In genomic region chr3:126342991-126343661, GRCh38 we compare ENCODE assay signal across 12 cellular contexts. TPM values are rescaled to one million over a fixed set of nuclear protein-coding genes. Genes with fewer than 3 reads are reported as not detected.
A peak's percentile ranks its signal among the peaks of the same experiment; 100 is the strongest.
DNase-seq lines count a peak whose midpoint lies in the region; ATAC-seq and TF ChIP-seq lines count a peak whose summit lies in the region.
"Had no signal": no experiment of that assay in that cellular context is flagged by ENCODE, and none has a peak within 500 bp of the region (broad histone marks: within the 10 kb centered on the region; RNA-seq: fewer than 3 reads in every experiment).

No MANE protein-coding gene starts in this region.

- no peaks in the 10 kb centered on the region for H3K79me1 ChIP-seq in mesendoderm (ENCODE audit: low read length)

- POLR2A ChIA-PET in AG04450 (lab: Yijun Ruan, JAX) (no interaction called here), HCT116 (lab: Charles Lee) (no interaction called here)

- H2BK120ac ChIP-seq in mesendoderm (ENCODE audit: low read depth, low read length): no peak overlapping the region

- intact Hi-C loops in HCT116 (cut with micrococcal nuclease): no loop called here

- H2AK5ac ChIP-seq in mesendoderm (ENCODE audit: low read length): no peak overlapping the region

- H3K4me2 ChIP-seq in HCT116 (ENCODE audit: low read length): no peak overlapping the region
- no peak overlapping the region for H3K4me2 ChIP-seq in mesendoderm (ENCODE audit: low read length)

- H3K56ac ChIP-seq in mesendoderm (ENCODE audit: low read length): no peak overlapping the region

- no peak for TF ChIP-seq POLR2A in HCT116 (IDR thresholded peaks at IDR 0.05; ENCODE audit: borderline replicate concordance, extremely low read depth, insufficient read depth, insufficient read length)

- no peak overlapping the region for H3K9ac ChIP-seq in HCT116 (ENCODE audit: low read length)
- H3K9ac ChIP-seq in mesendoderm (ENCODE audit: low read length): no peak overlapping the region

- no TSS peak for BruUV-seq in HCT116 (replicated peaks; lab: Mats Ljungman, UMichigan)

- RAD21 ChIA-PET in HCT116 (lab: Charles Lee; ENCODE audit: low non-redundant PET in 1 of 2, low total read pairs in 2 of 2, uncharacterized antibody in 2 of 2, unreplicated experiment in 2 of 2): no interaction called here

- H2BK5ac ChIP-seq in mesendoderm (ENCODE audit: low read length): no peak overlapping the region

- no peak overlapping the region for H2AFZ ChIP-seq in HCT116 (ENCODE audit: low read depth, low read length, poor library complexity, severe bottlenecking)

- TF ChIP-seq CTCF in AG04450 (IDR thresholded peaks at IDR 0.05; ENCODE audit: low read depth, low read length): 0 out of 2 replicates have a peak, but pooled peaks have one; percentile 2
- 0 out of 6 replicates have a peak, but pooled peaks of 1 of the 3 experiments have one; percentile 5 for TF ChIP-seq CTCF in HCT116 (IDR thresholded peaks at IDR 0.05 in 2 of 3, conservative IDR thresholded peaks at IDR 0.05 in 1 of 3; ENCODE audit: borderline replicate concordance in 1 of 3, insufficient read depth in 1 of 3, low read depth in 2 of 3, low read length in 2 of 3)
- peak; percentile 2 for TF ChIP-seq CTCF in cardiac fibroblast (IDR thresholded peaks at IDR 0.05; ENCODE audit: low read depth, low read length)

- TF ChIP-seq RAD21 in HCT116 (IDR thresholded peaks at IDR 0.05; ENCODE audit: low read depth): no peak

- H3K27ac ChIP-seq in AG04450 (ENCODE audit: low read depth, low read length) (no peak overlapping the region), HCT116 (ENCODE audit: low read depth, low read length) (no peak overlapping the region), mesendoderm (ENCODE audit: low read depth, low read length) (no peak overlapping the region)

- no peak for DNase-seq in AG04450 (ENCODE audit: low read depth, low spot score)
- no peak for DNase-seq in HCT116 (ENCODE audit: low read depth, low spot score)
- DNase-seq in cardiac fibroblast (ENCODE audit: low read depth in 2 of 2): peak in 1 of 2 donors; percentile 32
- peak; percentile 67 for DNase-seq in mesendoderm
- no peak for DNase-seq in midbrain (lab: John Stamatoyannopoulos, UW)

- no peak overlapping the region for H3K4ac ChIP-seq in mesendoderm (ENCODE audit: low read depth, low read length)

- H3K36me3 ChIP-seq in HCT116 (ENCODE audit: control insufficient read depth in 1 of 2, insufficient read depth in 2 of 2, low read length in 2 of 2) (no peaks in the 10 kb centered on the region), mesendoderm (ENCODE audit: control insufficient read depth, insufficient read depth, low read length) (no peaks in the 10 kb centered on the region)

- H3K9me3 ChIP-seq in AG04450 (ENCODE audit: control insufficient read depth, insufficient read depth, low read length) (no peaks in the 10 kb centered on the region), HCT116 (ENCODE audit: control insufficient read depth in 1 of 2, insufficient read depth in 1 of 2, low read depth in 1 of 2, low read length in 2 of 2) (no peaks in the 10 kb centered on the region)

- H2BK15ac ChIP-seq in mesendoderm (replicated peaks; ENCODE audit: low read depth): no peak overlapping the region

- H4K8ac ChIP-seq in mesendoderm (ENCODE audit: low read depth, low read length): no peak overlapping the region

- H3K4me1 ChIP-seq in HCT116 (ENCODE audit: control insufficient read depth in 1 of 2, insufficient read depth in 2 of 2, low read length in 2 of 2) (no peaks in the 10 kb centered on the region), mesendoderm (ENCODE audit: control insufficient read depth, low read depth, low read length) (no peaks in the 10 kb centered on the region)

- no peak overlapping the region for H3K23ac ChIP-seq in mesendoderm (ENCODE audit: low read length)

- peak; percentile 47 for ATAC-seq in HCT116
- no peak for ATAC-seq in GM21723 (IDR thresholded peaks at IDR 0.05; ENCODE audit: unreplicated experiment)
- no peak for ATAC-seq in HG03439 (IDR thresholded peaks at IDR 0.05; ENCODE audit: unreplicated experiment)
- ATAC-seq in GM18907 (IDR thresholded peaks at IDR 0.05; ENCODE audit: unreplicated experiment): no peak
- ATAC-seq: Panc1 had no signal

- H3K79me2 ChIP-seq in HCT116 (ENCODE audit: insufficient read depth, low read length) (no peaks in the 10 kb centered on the region), mesendoderm (ENCODE audit: control insufficient read depth, insufficient read depth, low read length) (no peaks in the 10 kb centered on the region)

- no CpG with 5 or more reads among the region's 20 CpGs for WGBS in mesendoderm (ENCODE audit: extremely low coverage, insufficient coverage, low lambda C conversion rate)

- H3K9me2 ChIP-seq in HCT116 (ENCODE audit: insufficient read depth): no peaks in the 10 kb centered on the region

- CTCF ChIA-PET in AG04450 (lab: Charles Lee) (interaction anchor here (0.6 to 1.0 kb wide), 3 partner anchors 16 to 97 kb away, joined by 3 read pairs; no protein-coding TSS in a partner anchor), HCT116 (lab: Charles Lee) (no interaction called here)

- H3K18ac ChIP-seq in mesendoderm (ENCODE audit: low read length): no peak overlapping the region

- H3K4me3 ChIP-seq in AG04450 (ENCODE audit: low read depth, low read length) (no peak overlapping the region), HCT116 (replicated peaks in 1 of 2; ENCODE audit: low read depth in 1 of 2, low read length in 2 of 2) (no peak overlapping the region), cardiac fibroblast (replicated peaks in 1 of 2; ENCODE audit: low read depth in 2 of 2, low read length in 2 of 2) (no peak overlapping the region), mesendoderm (ENCODE audit: low read length) (no peak overlapping the region)

- peaks cover 4% of the 10 kb centered on the region for H3K27me3 ChIP-seq in AG04450 (ENCODE audit: control insufficient read depth, insufficient read depth, low read length)
- peaks cover 9% of the 10 kb centered on the region for H3K27me3 ChIP-seq in HCT116 (ENCODE audit: insufficient read depth, low read length)
- H3K27me3 ChIP-seq in mesendoderm (ENCODE audit: insufficient read depth, low read length, poor library complexity): no peaks in the 10 kb centered on the region

- H4K5ac ChIP-seq in mesendoderm (ENCODE audit: low read length): no peak overlapping the region

- H4K20me1 ChIP-seq in HCT116 (ENCODE audit: insufficient read depth): no peaks in the 10 kb centered on the region

TF ChIP-seq in HCT116, 20 proteins besides CTCF, POLR2A, EP300 and RAD21:
- no peak for TF ChIP-seq MAX (IDR thresholded peaks at IDR 0.05)
- TF ChIP-seq FOSL1 (IDR thresholded peaks at IDR 0.05; ENCODE audit: low read depth): no peak
- TF ChIP-seq CEBPB (IDR thresholded peaks at IDR 0.05; ENCODE audit: low read depth): no peak
- TF ChIP-seq ZBTB33 (IDR thresholded peaks at IDR 0.05; ENCODE audit: extremely low read depth, insufficient replicate concordance, low read length): no peak
- no peak for TF ChIP-seq SRF (IDR thresholded peaks at IDR 0.05; ENCODE audit: low read depth)
- TF ChIP-seq ZFX (IDR thresholded peaks at IDR 0.05): no peak

RNA-seq across cellular contexts. Expression of gene KLF15, which starts 14.1 kb away (rescaled TPM):
- 0.38 and 0.53 TPM in 2 replicates for polyA plus RNA-seq in AG04450 (2011; rRNA removed)
- polyA minus RNA-seq in AG04450 (2011; rRNA and poly(A)+ RNA removed): 0.78 and 1.3 TPM in 2 replicates
- 3.3 TPM for total RNA-seq in HCT116 (2021; ENCODE audit: unreplicated experiment)
- polyA plus RNA-seq in HCT116 (2012): 1.2 and 1.5 TPM in 2 replicates
- polyA plus RNA-seq in mesendoderm (2013, experiment 1 of 2): 1.6 TPM
- 1.6 TPM for polyA plus RNA-seq in mesendoderm (2013, experiment 2 of 2)

RNA-seq across cellular contexts. Expression of gene CFAP100, which starts 51.6 kb away (rescaled TPM):
- not detected in 2 replicates for polyA plus RNA-seq in AG04450 (2011; rRNA removed)
- polyA minus RNA-seq in AG04450 (2011; rRNA and poly(A)+ RNA removed): not detected in 2 replicates
- not detected for total RNA-seq in HCT116 (2021; ENCODE audit: unreplicated experiment)
- polyA plus RNA-seq in HCT116 (2012): 0.18 and 0.25 TPM in 2 replicates
- 0.37 TPM for polyA plus RNA-seq in mesendoderm (2013, experiment 1 of 2)
- polyA plus RNA-seq in mesendoderm (2013, experiment 2 of 2): 0.48 TPM
- total RNA-seq: dermis microvascular lymphatic vessel endothelial cell, M059J, renal cortical epithelial cell had no signal
